Comparison of ENCODE assay signal across 8 cellular contexts in the genomic region with DNA sequence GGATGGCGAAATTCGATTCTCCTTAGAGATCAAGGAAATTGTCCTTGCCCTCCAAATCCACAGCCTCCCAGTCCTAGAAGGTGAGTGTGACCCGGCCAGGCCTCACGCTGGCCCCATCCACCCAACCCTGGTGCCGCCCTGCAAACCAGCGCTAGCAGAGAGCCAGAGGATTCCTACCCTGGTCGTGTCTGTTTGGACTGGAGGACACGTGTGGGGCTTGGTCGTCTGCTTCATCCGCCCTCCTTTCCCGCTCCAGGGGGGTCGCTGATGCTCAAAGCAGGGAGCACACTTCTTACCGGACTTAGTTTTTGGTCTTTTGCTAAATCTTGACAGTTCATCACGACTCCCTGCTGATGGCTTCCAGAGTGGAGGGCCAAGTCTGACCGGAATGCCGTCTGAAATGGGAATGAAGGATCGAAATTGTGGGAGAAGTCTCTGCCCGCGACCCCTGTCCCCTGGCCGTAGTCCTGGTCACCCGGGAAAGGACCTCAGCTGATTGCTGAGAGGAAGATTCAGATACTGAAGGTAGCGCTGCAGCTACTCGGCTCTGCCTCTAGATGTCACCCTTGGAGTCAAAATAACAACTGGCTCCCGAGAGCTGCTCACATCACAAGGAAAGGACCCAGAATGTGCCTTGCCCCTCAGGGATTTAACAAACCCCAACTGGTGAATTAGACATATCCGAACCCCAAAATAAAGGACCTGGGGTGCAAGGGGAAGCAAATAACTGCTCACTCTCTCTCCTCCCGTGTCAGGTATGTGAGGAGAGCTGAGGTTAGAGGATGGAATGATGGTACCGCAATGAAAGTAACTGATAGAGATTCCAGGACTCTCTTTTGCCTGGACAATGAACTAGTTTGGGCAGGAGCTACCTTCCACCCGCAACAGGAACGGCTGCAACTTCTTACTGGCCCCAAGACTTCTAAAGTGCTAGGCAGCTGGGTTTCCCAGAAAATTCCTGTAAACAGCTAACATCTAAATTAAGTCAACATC. TPM values are rescaled to one million over a fixed set of nuclear protein-coding genes. Genes with fewer than 3 reads are reported as not detected.
DNase-seq lines count a peak whose midpoint lies in the region; ATAC-seq, FAIRE-seq and TF ChIP-seq lines count a peak whose summit lies in the region.

No MANE protein-coding gene starts in this region.

- peak; percentile 75 for DNase-seq in COLO829 (ENCODE audit: low spot score)
- DNase-seq in GM19238 (ENCODE audit: insufficient read length, low spot score), result peak; percentile 23
- DNase-seq in NCI-H226, result peak; percentile 16
- DNase-seq in activated CD4-positive, alpha-beta T cell treated with anti-CD3 and anti-CD28 coated beads, Interleukin-2, amount 50 U/mL, for 24 hours (ENCODE audit: low read depth in 1 of 2, low spot score in 1 of 2), result peak; percentile 7 to 45
- peak; percentile 49 for DNase-seq in endothelial cell of umbilical vein (ENCODE audit: low read depth, low spot score)
- peak; percentile 25 to 70 (median 25) for DNase-seq in mucosa of descending colon
- DNase-seq in upper lobe of left lung, result peak in 1 of 2 donors; percentile 27

- peak; percentile 88 for FAIRE-seq in endothelial cell of umbilical vein (lab: Jason Lieb, UNC)

- POLR2A ChIA-PET in endothelial cell of umbilical vein (lab: Charles Lee), result no interaction called here

- TF ChIP-seq CTCF in endothelial cell of umbilical vein (IDR thresholded peaks at IDR 0.05; ENCODE audit: extremely low read depth in 1 of 2, insufficient read depth in 1 of 2, low read depth in 1 of 2, low read length in 2 of 2) (peak; percentile 70 to 85), mucosa of descending colon (IDR thresholded peaks at IDR 0.05) (peak; percentile 79), upper lobe of left lung (IDR thresholded peaks at IDR 0.05) (peak; percentile 37 to 76 (median 68))

- no peaks in the 10 kb centered on the region for H3K79me2 ChIP-seq in endothelial cell of umbilical vein (ENCODE audit: control insufficient read depth, insufficient read depth, low read length)

- H3K9ac ChIP-seq in endothelial cell of umbilical vein (replicated peaks; ENCODE audit: extremely low read depth, insufficient read depth, low read length), result no peak overlapping the region

- TF ChIP-seq POLR2A in endothelial cell of umbilical vein (IDR thresholded peaks at IDR 0.05; ENCODE audit: low read depth, low read length), result no peak
- TF ChIP-seq POLR2A in upper lobe of left lung (IDR thresholded peaks at IDR 0.05), result no peak

- ATAC-seq in HG03280 (IDR thresholded peaks at IDR 0.05; ENCODE audit: unreplicated experiment) (peak; percentile 92), mucosa of descending colon (peak; percentile 80), upper lobe of left lung (ENCODE audit: low FRiP score in 2 of 2) (peak; percentile 82 to 91)

- H3K4me3 ChIP-seq in endothelial cell of umbilical vein (replicated peaks in 1 of 3; ENCODE audit: insufficient read depth in 1 of 3, low read depth in 1 of 3, low read length in 3 of 3), result no peak overlapping the region
- no peak overlapping the region for H3K4me3 ChIP-seq in mucosa of descending colon
- no peak overlapping the region for H3K4me3 ChIP-seq in upper lobe of left lung

- H4K20me1 ChIP-seq in endothelial cell of umbilical vein (replicated peaks; ENCODE audit: control insufficient read depth, extremely low read depth, insufficient read depth, low read length), result no peaks in the 10 kb centered on the region

- dilution Hi-C loops in endothelial cell of umbilical vein (cut with MboI; ENCODE audit: extremely low pct_ligation_motif_present, low sequenced_read_pairs), result no loop called here

- intact Hi-C loops in endothelial cell of umbilical vein (cut with micrococcal nuclease) (loop anchor here (1.0 kb wide), 4 partner anchors 21 to 687 kb away; no protein-coding TSS in a partner anchor), mucosa of descending colon (cut with DNase I, micrococcal nuclease) (loop anchor here in 1 of 2 donors (5.0 kb wide), 1 partner anchor 616 kb away; no protein-coding TSS in a partner anchor)

- H3K27ac ChIP-seq in endothelial cell of umbilical vein (ENCODE audit: insufficient read depth, low read depth, low read length) (no peak overlapping the region), upper lobe of left lung (no peak overlapping the region)

- H3K4me1 ChIP-seq in endothelial cell of umbilical vein (ENCODE audit: control insufficient read depth, extremely low read depth, insufficient read depth, low read length), result no peaks in the 10 kb centered on the region
- no peaks in the 10 kb centered on the region for H3K4me1 ChIP-seq in mucosa of descending colon (ENCODE audit: low read depth)
- peaks cover 0 to 5% (median 0%) of the 10 kb centered on the region in 4 donors for H3K4me1 ChIP-seq in upper lobe of left lung

- no peak for TF ChIP-seq EP300 in upper lobe of left lung (IDR thresholded peaks at IDR 0.05)

- H3K36me3 ChIP-seq in endothelial cell of umbilical vein (ENCODE audit: control insufficient read depth in 2 of 2, extremely low read depth in 1 of 2, insufficient read depth in 2 of 2, low read length in 2 of 2) (no peaks in the 10 kb centered on the region), mucosa of descending colon (ENCODE audit: low read depth) (no peaks in the 10 kb centered on the region), upper lobe of left lung (no peaks in the 10 kb centered on the region)

- H3K9me3 ChIP-seq in endothelial cell of umbilical vein (replicated peaks; ENCODE audit: control insufficient read depth, insufficient read depth, low read length), result no peaks in the 10 kb centered on the region
- no peaks in the 10 kb centered on the region for H3K9me3 ChIP-seq in mucosa of descending colon
- no peaks in the 10 kb centered on the region for H3K9me3 ChIP-seq in upper lobe of left lung

- no peaks in the 10 kb centered on the region for H3K9me1 ChIP-seq in endothelial cell of umbilical vein (replicated peaks; ENCODE audit: control insufficient read depth, extremely low read depth, insufficient read depth, low read length)

- WGBS in upper lobe of left lung, 2 donors, result 25 to 26% methylated on average over 19 to 24 of the region's 29 CpGs

- peak overlapping the region; percentile 82 for H2AFZ ChIP-seq in endothelial cell of umbilical vein (ENCODE audit: low read depth, low read length)

- no TSS peak for BruUV-seq in endothelial cell of umbilical vein (replicated peaks; lab: Mats Ljungman, UMichigan)

- H3K4me2 ChIP-seq in endothelial cell of umbilical vein (ENCODE audit: insufficient read depth, low read length), result no peak overlapping the region

- CTCF ChIA-PET in endothelial cell of umbilical vein (lab: Charles Lee), result interaction anchor here (0.7 to 4.9 kb wide), 41 partner anchors 8 to 708 kb away, joined by 3 to 98 read pairs (median 5); a partner anchor contains a TSS

- H3K27me3 ChIP-seq in endothelial cell of umbilical vein (ENCODE audit: control insufficient read depth in 2 of 2, insufficient read depth in 2 of 2, low read length in 2 of 2) (peaks cover 6 to 29% of the 10 kb centered on the region in 2 experiments), upper lobe of left lung (no peaks in the 10 kb centered on the region)

TF ChIP-seq in endothelial cell of umbilical vein, 7 proteins besides CTCF, POLR2A, EP300 and RAD21:
- TF ChIP-seq FOS (IDR thresholded peaks at IDR 0.05; ENCODE audit: borderline replicate concordance, insufficient read depth, low read length) (no peak), MYC (IDR thresholded peaks at IDR 0.05; ENCODE audit: low read depth, low read length) (no peak), POLR2AphosphoS5 (IDR thresholded peaks at IDR 0.05; ENCODE audit: insufficient read depth, low read depth, low read length) (no peak), JUN (IDR thresholded peaks at IDR 0.05; ENCODE audit: borderline replicate concordance, insufficient read depth, insufficient read length, low read depth) (no peak), GATA2 (IDR thresholded peaks at IDR 0.05; ENCODE audit: insufficient read depth, insufficient read length, low read depth, low read length) (no peak), EZH2 (IDR thresholded peaks at IDR 0.05; ENCODE audit: borderline replicate concordance, low read depth, low read length, severe bottlenecking) (no peak)
- TF ChIP-seq, protein P1, sequence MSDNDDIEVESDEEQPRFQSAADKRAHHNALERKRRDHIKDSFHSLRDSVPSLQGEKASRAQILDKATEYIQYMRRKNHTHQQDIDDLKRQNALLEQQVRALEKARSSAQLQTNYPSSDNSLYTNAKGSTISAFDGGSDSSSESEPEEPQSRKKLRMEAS (IDR thresholded peaks at IDR 0.05; ENCODE audit: insufficient read depth, insufficient read length), result no peak

RNA-seq across cellular contexts. Expression of a gene that starts 23.5 kb away (rescaled TPM):
- 18.6 and 21.1 TPM in 2 replicates for total RNA-seq in endothelial cell of umbilical vein
- 5.7 and 7.9 TPM in 2 replicates for polyA plus RNA-seq in endothelial cell of umbilical vein
- polyA plus RNA-seq in endothelial cell of umbilical vein (2011; cell fraction: cytosol; rRNA removed), result 7.7 and 7.9 TPM in 2 replicates
- polyA plus RNA-seq in endothelial cell of umbilical vein (2011; cell fraction: nucleus; rRNA removed), result 9.5 and 17.0 TPM in 2 replicates
- polyA plus RNA-seq in endothelial cell of umbilical vein (2012), result 28.0 and 39.6 TPM in 2 replicates
- polyA minus RNA-seq in endothelial cell of umbilical vein, result 23.0 and 32.3 TPM in 2 replicates
- 11.7 TPM for polyA minus RNA-seq in endothelial cell of umbilical vein (2011; cell fraction: cytosol; rRNA and poly(A)+ RNA removed)
- polyA minus RNA-seq in endothelial cell of umbilical vein (2011; cell fraction: nucleus; rRNA and poly(A)+ RNA removed), result 32.5 and 34.0 TPM in 2 replicates
- total RNA-seq in mucosa of descending colon, result 10 to 100 TPM; 14.9 to 17.6 (median 15.5) TPM
- 10 to 100 TPM in 5 of 6 donors, 1 to 10 TPM in 1; 4.9 to 22.0 (median 13.8) TPM for total RNA-seq in upper lobe of left lung
